Comparison of ENCODE assay signal across 22 cellular contexts in the genomic region with DNA sequence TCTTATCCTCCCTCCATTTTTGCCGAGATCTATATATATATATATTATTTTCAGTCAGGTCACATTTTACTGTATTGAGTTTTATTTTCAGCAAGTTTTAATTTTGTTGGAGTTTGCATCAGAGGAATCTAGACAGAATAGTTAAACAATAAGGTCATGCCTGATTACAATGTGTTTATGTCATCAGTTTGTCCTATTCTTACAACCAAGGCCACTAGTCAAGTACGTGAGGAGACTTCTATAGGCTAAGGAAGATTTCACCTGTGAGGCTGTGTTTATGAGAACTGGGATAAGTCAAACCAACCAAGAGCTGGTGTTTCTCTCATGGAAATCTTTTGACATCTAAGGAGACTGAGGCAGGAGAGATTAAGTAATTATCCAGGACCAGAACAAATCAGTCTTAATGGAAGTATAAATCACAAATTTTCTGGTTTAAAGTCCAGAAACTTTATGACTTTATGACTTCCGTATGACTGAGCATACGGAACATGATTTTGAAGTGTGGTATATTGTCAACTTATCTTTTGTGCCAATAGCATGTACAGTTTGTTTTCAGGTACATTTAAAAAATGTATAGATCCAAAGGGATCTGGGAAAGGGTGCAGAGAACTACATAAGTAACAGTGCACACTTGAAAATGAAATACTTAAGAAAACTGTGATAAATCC.
"Had no signal": no experiment of that assay in that cellular context is flagged by ENCODE, and none has a peak within 500 bp of the region (broad histone marks: within the 10 kb centered on the region; RNA-seq: fewer than 3 reads in every experiment).

No MANE protein-coding gene starts in this region.

- H3K27ac ChIP-seq: KMS-11, RWPE1, SJCRH30, VCaP had no signal

- H3K4me3 ChIP-seq: SJCRH30 had no signal

- H3K36me3 ChIP-seq: SJCRH30 had no signal

- DNase-seq: activated CD4-positive, alpha-beta memory T cell treated with anti-CD3 and anti-CD28 coated beads for 36 hours; activated CD4-positive, alpha-beta T cell treated with anti-CD3 and anti-CD28 coated beads, Interleukin-2, amount 10 ng/mL, durations not matched to agents 7 days and 5 days; activated CD4-positive, CD25-positive, alpha-beta regulatory T cell; activated CD8-positive, alpha-beta memory T cell treated with anti-CD3 and anti-CD28 coated beads for 24 hours; activated effector memory CD4-positive, alpha-beta T cell treated with anti-CD3 and anti-CD28 coated beads, Interleukin-2, amount 50 U/mL, for 16 hours; activated naive CD4-positive, alpha-beta T cell treated with anti-CD3 and anti-CD28 coated beads for 36 hours; activated T-cell treated with anti-CD3 and anti-CD28 coated beads, Interleukin-2, amount 50 U/mL, for 4 hours; NCI-H1092; NCI-H1417; NCI-H1930; NCI-H2171; NCI-H2227 treated with DMSO at 0.1 percent for 48 hours; NCI-H526; NCI-H82; Right ventricle myocardium superior; SJCRH30; SK-N-SH; T-helper 1 cell had no signal

- H3K27me3 ChIP-seq: SJCRH30 had no signal

- H3K9me2 ChIP-seq: SK-N-SH had no signal

- H3K4me1 ChIP-seq: SJCRH30 had no signal

- H3K9ac ChIP-seq: KMS-11, SK-N-SH had no signal

- H3K4me2 ChIP-seq: KMS-11, SK-N-SH had no signal

- ATAC-seq: activated T-cell treated with anti-CD3 and anti-CD28 coated beads, Interleukin-2, amount 50 U/mL, for 4 hours; Panc1 had no signal

- H3K9me3 ChIP-seq: SJCRH30, SK-N-SH had no signal
